26 cellular contexts compared by ENCODE assay signal in the genomic region with DNA sequence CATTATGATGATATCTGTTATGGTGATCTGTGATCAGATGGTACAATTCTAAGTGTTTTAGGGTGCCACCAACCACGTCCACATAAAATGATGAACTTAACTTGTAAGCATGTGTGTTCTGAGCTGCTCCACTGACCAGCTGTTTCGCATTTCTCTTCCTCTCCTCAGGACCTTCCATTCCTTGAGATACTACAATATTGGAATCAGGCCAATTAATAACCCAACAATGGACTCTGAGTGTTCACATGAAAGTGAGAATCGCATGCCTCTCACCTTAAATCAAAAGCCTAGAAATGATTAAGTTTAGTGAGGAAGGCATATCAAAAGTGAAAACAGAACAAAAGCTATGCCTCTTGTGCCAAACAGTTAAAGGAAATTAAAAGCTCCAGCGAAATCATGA.
"Had no signal": no experiment of that assay in that cellular context is flagged by ENCODE, and none has a peak within 500 bp of the region (broad histone marks: within the 10 kb centered on the region; RNA-seq: fewer than 3 reads in every experiment).

No MANE protein-coding gene starts in this region.

- H3K4me1 ChIP-seq: neural progenitor cell, psoas muscle, tibial nerve, upper lobe of left lung, vagina had no signal

- H3K27me3 Mint-ChIP-seq: progenitor cell of endocrine pancreas; stimulated activated naive B cell treated with anti-CD40 and anti-IgM and Interleukin-4, amounts not matched to agents 10 μg/mL and 1 μg/mL and 100 μg/mL, for 72 hours; stimulated activated naive CD8-positive, alpha-beta T cell treated with anti-CD3 and anti-CD28 coated beads, Interleukin-15, Interleukin-2, amounts not matched to agents 100 ng/mL and 50 ng/mL, for 24 hours had no signal

- H3K4me2 ChIP-seq: neural progenitor cell had no signal

- H3K36me3 ChIP-seq: neural progenitor cell, ovary, thyroid gland had no signal

- H3K4me3 Mint-ChIP-seq: natural killer cell; nephron; neural progenitor cell; stimulated activated effector memory CD8-positive, alpha-beta T cell treated with anti-CD3 and anti-CD28 coated beads, Interleukin-12 subunit alpha, Interleukin-12 subunit beta, amount 100 ng/mL, for 72 hours; stimulated activated naive B cell treated with anti-CD40 and anti-IgM and Interleukin-4, amounts not matched to agents 10 μg/mL and 1 μg/mL and 100 μg/mL, for 72 hours; stimulated activated naive CD8-positive, alpha-beta T cell treated with anti-CD3 and anti-CD28 coated beads, Interleukin-15, Interleukin-2, amounts not matched to agents 100 ng/mL and 50 ng/mL, for 24 hours had no signal

- H3K9me3 Mint-ChIP-seq: natural killer cell; stimulated activated effector memory CD8-positive, alpha-beta T cell treated with anti-CD3 and anti-CD28 coated beads, Interleukin-12 subunit alpha, Interleukin-12 subunit beta, amount 100 ng/mL, for 72 hours; stimulated activated naive B cell treated with anti-CD40 and anti-IgM and Interleukin-4, amounts not matched to agents 10 μg/mL and 1 μg/mL and 100 μg/mL, for 72 hours; stimulated activated naive CD8-positive, alpha-beta T cell treated with anti-CD3 and anti-CD28 coated beads, Interleukin-15, Interleukin-2, amounts not matched to agents 100 ng/mL and 50 ng/mL, for 24 hours had no signal

- H3K4me3 ChIP-seq: neural progenitor cell, ovary, psoas muscle, skin epidermis, stomach, thoracic aorta, thyroid gland, tibial nerve, upper lobe of left lung, vagina had no signal

- H3K9ac ChIP-seq: neural progenitor cell, parathyroid adenoma had no signal

- H3K27ac Mint-ChIP-seq: natural killer cell; nephron; neural progenitor cell; progenitor cell of endocrine pancreas; stimulated activated effector memory CD8-positive, alpha-beta T cell treated with anti-CD3 and anti-CD28 coated beads, Interleukin-12 subunit alpha, Interleukin-12 subunit beta, amount 100 ng/mL, for 72 hours; stimulated activated naive B cell treated with anti-CD40 and anti-IgM and Interleukin-4, amounts not matched to agents 10 μg/mL and 1 μg/mL and 100 μg/mL, for 72 hours; stimulated activated naive CD8-positive, alpha-beta T cell treated with anti-CD3 and anti-CD28 coated beads, Interleukin-15, Interleukin-2, amounts not matched to agents 100 ng/mL and 50 ng/mL, for 24 hours had no signal

- DNase-seq: natural killer cell; occipital lobe; ovary; posterior cingulate gyrus; psoas muscle; right cardiac atrium; stimulated activated CD4-positive, alpha-beta T cell treated with anti-CD3 and anti-CD28 coated beads, Interleukin-2, amount 100 ng/mL, for 24 hours; stimulated activated CD4-positive, alpha-beta T cell treated with anti-CD3 and anti-CD28 coated beads, Interleukin-2, amount 100 ng/mL, for 48 hours; stimulated activated CD4-positive, alpha-beta T cell treated with anti-CD3 and anti-CD28 coated beads, Interleukin-4, amount 100 ng/mL, for 24 hours; stimulated activated naive B cell treated with anti-CD40 and anti-IgM and Interleukin-4, amounts not matched to agents 10 μg/mL and 1 μg/mL and 100 μg/mL, for 72 hours; stimulated activated naive CD4-positive, alpha-beta T cell treated with Interleukin-2 at 50 U/mL for 16 hours; stomach; thyroid gland; upper lobe of left lung had no signal

- H3K9me3 ChIP-seq: ovary, psoas muscle, stomach, thoracic aorta, thyroid gland, upper lobe of left lung, vagina had no signal

- H2AFZ ChIP-seq: neural progenitor cell, parathyroid adenoma had no signal

- H3K4me1 Mint-ChIP-seq: nephron, neural progenitor cell had no signal

- H3K27ac ChIP-seq: neural progenitor cell, ovary, parathyroid adenoma, psoas muscle, skin epidermis, stomach, thoracic aorta, thyroid gland, tibial nerve, upper lobe of left lung, vagina had no signal

- H3K79me2 ChIP-seq: parathyroid adenoma had no signal

- ATAC-seq: natural killer cell; psoas muscle; right cardiac atrium; sciatic nerve; stimulated activated naive B cell treated with anti-CD40 and anti-IgM and Interleukin-4, amounts not matched to agents 10 μg/mL and 1 μg/mL and 100 μg/mL, for 72 hours had no signal

- FAIRE-seq: urothelium cell line had no signal

- H3K27me3 ChIP-seq: neural progenitor cell, ovary, stomach, thyroid gland, tibial nerve, upper lobe of left lung, vagina had no signal
